Comparison of ENCODE assay signal across 31 cellular contexts in the genomic region with DNA sequence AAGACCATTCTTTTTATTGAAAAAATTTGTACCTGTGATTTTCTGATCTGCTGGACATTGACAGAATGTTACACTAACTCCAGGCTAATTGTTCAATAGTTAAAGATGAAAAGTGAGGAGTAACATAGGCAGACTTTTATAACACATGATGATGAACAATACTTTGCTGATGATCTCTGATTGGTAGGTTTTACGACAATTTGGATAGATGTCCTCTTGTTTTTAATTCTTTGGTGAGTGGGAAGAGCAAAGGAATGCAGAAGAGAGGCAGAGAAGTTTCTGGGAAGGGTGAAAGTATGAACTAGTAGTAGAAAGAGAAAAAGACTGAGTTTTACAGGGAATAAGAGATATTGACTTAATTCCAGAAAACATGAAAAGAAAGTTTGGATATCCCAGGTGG.
"Had no signal": no experiment of that assay in that cellular context is flagged by ENCODE, and none has a peak within 500 bp of the region (broad histone marks: within the 10 kb centered on the region; RNA-seq: fewer than 3 reads in every experiment).

No MANE protein-coding gene starts in this region.

- H3K27me3 Mint-ChIP-seq: naive B cell; progenitor cell of endocrine pancreas; stimulated activated naive B cell treated with anti-CD40 and anti-IgM and Interleukin-4, amounts not matched to agents 10 μg/mL and 1 μg/mL and 100 μg/mL, for 72 hours had no signal

- H3K27me3 ChIP-seq: left lung, neural progenitor cell, neutrophil, ovary, right atrium auricular region, right lobe of liver, stomach, testis, thyroid gland, transverse colon, upper lobe of left lung, vagina had no signal

- H2AFZ ChIP-seq: neural progenitor cell had no signal

- H3K36me3 Mint-ChIP-seq: immature natural killer cell; mesothelial cell of epicardium; naive B cell; natural killer cell; neural progenitor cell; stimulated activated naive B cell treated with anti-CD40 and anti-IgM and Interleukin-4, amounts not matched to agents 10 μg/mL and 1 μg/mL and 100 μg/mL, for 72 hours had no signal

- H3K27ac Mint-ChIP-seq: immature natural killer cell; mesothelial cell of epicardium; naive B cell; natural killer cell; nephron progenitor cell; neural progenitor cell; progenitor cell of endocrine pancreas; stimulated activated naive B cell treated with anti-CD40 and anti-IgM and Interleukin-4, amounts not matched to agents 10 μg/mL and 1 μg/mL and 100 μg/mL, for 72 hours had no signal

- H3K4me1 Mint-ChIP-seq: immature natural killer cell; naive B cell; natural killer cell; nephron progenitor cell; stimulated activated naive B cell treated with anti-CD40 and anti-IgM and Interleukin-4, amounts not matched to agents 10 μg/mL and 1 μg/mL and 100 μg/mL, for 72 hours had no signal

- H3K9me3 ChIP-seq: neutrophil, ovary, right atrium auricular region, right lobe of liver, stomach, testis, thyroid gland, transverse colon, upper lobe of left lung, vagina had no signal

- H3K4me1 ChIP-seq: left lung, right atrium auricular region, right lobe of liver, testis, thyroid gland, upper lobe of left lung, vagina had no signal

- FAIRE-seq: islet of Langerhans, kidney had no signal

- H3K4me3 ChIP-seq: left lung, lung, neural progenitor cell, ovary, right atrium auricular region, right lobe of liver, stomach, testis, thyroid gland, transverse colon, upper lobe of left lung, vagina had no signal

- DNase-seq: hypothalamus; immature natural killer cell; kidney; left colon; left lung; mesendoderm; naive B cell; natural killer cell; nephron progenitor cell; occipital lobe; ovary; right lobe of liver; stimulated activated CD4-positive, alpha-beta T cell treated with anti-CD3 and anti-CD28 coated beads, Interleukin-12 subunit alpha, Interleukin-12 subunit beta, amount 100 ng/mL, for 4 hours; stimulated activated CD4-positive, alpha-beta T cell treated with anti-CD3 and anti-CD28 coated beads, Interleukin-15, amount 100 ng/mL, for 24 hours; stimulated activated CD4-positive, alpha-beta T cell treated with anti-CD3 and anti-CD28 coated beads, Interleukin-2, amount 100 ng/mL, for 24 hours; stimulated activated CD4-positive, alpha-beta T cell treated with anti-CD3 and anti-CD28 coated beads, Interleukin-4, amount 100 ng/mL, for 1 hour; stimulated activated naive B cell treated with anti-CD40 and anti-IgM and Interleukin-4, amounts not matched to agents 10 μg/mL and 1 μg/mL and 100 μg/mL, for 72 hours; stimulated activated naive CD8-positive, alpha-beta T cell treated with anti-CD3 and anti-CD28 coated beads, Interleukin-15, Interleukin-2, amounts not matched to agents 100 U/mL and 50 U/mL, for 24 hours; stomach; testis; thyroid gland; transverse colon; upper lobe of left lung had no signal

- H3K36me3 ChIP-seq: left lung, neural progenitor cell, neutrophil, ovary, right atrium auricular region, right lobe of liver, stomach, thyroid gland, transverse colon, upper lobe of left lung, vagina had no signal

- H3K4me3 Mint-ChIP-seq: immature natural killer cell; mesothelial cell of epicardium; naive B cell; natural killer cell; nephron progenitor cell; neural progenitor cell; stimulated activated naive B cell treated with anti-CD40 and anti-IgM and Interleukin-4, amounts not matched to agents 10 μg/mL and 1 μg/mL and 100 μg/mL, for 72 hours had no signal

- ATAC-seq: left colon; left lung; natural killer cell; right lobe of liver; stimulated activated naive B cell treated with anti-CD40 and anti-IgM and Interleukin-4, amounts not matched to agents 10 μg/mL and 1 μg/mL and 100 μg/mL, for 72 hours; stimulated activated naive CD8-positive, alpha-beta T cell treated with anti-CD3 and anti-CD28 coated beads, Interleukin-15, Interleukin-2, amounts not matched to agents 100 U/mL and 50 U/mL, for 24 hours had no signal

- H3K4me2 ChIP-seq: neural progenitor cell had no signal

- H3K9me3 Mint-ChIP-seq: mesothelial cell of epicardium, nephron progenitor cell had no signal

- H3K27ac ChIP-seq: left lung, neural progenitor cell, neutrophil, ovary, right atrium auricular region, right lobe of liver, stomach, testis, thyroid gland, transverse colon, upper lobe of left lung, vagina had no signal
